In the genomic region with DNA sequence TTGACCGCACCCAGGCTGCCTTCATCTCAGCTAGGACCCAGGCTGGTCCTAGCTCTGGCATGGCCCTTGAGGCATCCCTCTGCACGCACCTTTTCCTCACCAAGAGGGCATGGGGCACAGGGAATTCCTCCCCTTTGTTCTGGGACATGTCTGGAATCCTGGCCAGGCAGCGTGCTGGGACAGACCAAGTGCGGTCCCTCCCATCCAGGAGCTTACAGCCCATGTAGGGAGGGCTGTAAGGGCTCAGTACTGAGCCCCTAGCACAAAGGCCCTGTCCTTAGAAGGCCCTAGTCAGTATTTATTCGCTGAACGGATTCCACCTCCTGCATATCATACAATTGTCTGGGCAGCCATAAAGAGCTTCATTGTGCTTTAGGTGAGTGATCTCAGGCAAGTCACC, we compare ENCODE assay signal across 1 cellular context.
A peak's percentile ranks its signal among the peaks of the same experiment; 100 is the strongest.
TF ChIP-seq lines count a peak whose summit lies in the region.

No MANE protein-coding gene starts in this region.

TF ChIP-seq in HepG2, 621 proteins besides CTCF, POLR2A, EP300 and RAD21 (continues in another document):
- TF ChIP-seq ZNF292 (CRISPR knock-in tag; IDR thresholded peaks at IDR 0.05; ENCODE audit: borderline replicate concordance, low read depth) = peak; percentile 51; the same call in 1 of the 2 replicates
- TF ChIP-seq, protein P1, sequence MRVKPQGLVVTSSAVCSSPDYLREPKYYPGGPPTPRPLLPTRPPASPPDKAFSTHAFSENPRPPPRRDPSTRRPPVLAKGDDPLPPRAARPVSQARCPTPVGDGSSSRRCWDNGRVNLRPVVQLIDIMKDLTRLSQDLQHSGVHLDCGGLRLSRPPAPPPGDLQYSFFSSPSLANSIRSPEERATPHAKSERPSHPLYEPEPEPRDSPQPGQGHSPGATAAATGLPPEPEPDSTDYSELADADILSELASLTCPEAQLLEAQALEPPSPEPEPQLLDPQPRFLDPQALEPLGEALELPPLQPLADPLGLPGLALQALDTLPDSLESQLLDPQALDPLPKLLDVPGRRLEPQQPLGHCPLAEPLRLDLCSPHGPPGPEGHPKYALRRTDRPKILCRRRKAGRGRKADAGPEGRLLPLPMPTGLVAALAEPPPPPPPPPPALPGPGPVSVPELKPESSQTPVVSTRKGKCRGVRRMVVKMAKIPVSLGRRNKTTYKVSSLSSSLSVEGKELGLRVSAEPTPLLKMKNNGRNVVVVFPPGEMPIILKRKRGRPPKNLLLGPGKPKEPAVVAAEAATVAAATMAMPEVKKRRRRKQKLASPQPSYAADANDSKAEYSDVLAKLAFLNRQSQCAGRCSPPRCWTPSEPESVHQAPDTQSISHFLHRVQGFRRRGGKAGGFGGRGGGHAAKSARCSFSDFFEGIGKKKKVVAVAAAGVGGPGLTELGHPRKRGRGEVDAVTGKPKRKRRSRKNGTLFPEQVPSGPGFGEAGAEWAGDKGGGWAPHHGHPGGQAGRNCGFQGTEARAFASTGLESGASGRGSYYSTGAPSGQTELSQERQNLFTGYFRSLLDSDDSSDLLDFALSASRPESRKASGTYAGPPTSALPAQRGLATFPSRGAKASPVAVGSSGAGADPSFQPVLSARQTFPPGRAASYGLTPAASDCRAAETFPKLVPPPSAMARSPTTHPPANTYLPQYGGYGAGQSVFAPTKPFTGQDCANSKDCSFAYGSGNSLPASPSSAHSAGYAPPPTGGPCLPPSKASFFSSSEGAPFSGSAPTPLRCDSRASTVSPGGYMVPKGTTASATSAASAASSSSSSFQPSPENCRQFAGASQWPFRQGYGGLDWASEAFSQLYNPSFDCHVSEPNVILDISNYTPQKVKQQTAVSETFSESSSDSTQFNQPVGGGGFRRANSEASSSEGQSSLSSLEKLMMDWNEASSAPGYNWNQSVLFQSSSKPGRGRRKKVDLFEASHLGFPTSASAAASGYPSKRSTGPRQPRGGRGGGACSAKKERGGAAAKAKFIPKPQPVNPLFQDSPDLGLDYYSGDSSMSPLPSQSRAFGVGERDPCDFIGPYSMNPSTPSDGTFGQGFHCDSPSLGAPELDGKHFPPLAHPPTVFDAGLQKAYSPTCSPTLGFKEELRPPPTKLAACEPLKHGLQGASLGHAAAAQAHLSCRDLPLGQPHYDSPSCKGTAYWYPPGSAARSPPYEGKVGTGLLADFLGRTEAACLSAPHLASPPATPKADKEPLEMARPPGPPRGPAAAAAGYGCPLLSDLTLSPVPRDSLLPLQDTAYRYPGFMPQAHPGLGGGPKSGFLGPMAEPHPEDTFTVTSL (CRISPR knock-in tag; IDR thresholded peaks at IDR 0.05; ENCODE audit: borderline replicate concordance) = no peak
- 0 out of 2 replicates have a peak, but pooled peaks have one; percentile 7 for TF ChIP-seq MIER2 (CRISPR knock-in tag; IDR thresholded peaks at IDR 0.05)
- no peak for TF ChIP-seq PRMT3 (CRISPR knock-in tag; IDR thresholded peaks at IDR 0.05; ENCODE audit: borderline replicate concordance, low read depth)
- TF ChIP-seq FOSL2 (CRISPR knock-in tag; IDR thresholded peaks at IDR 0.05) = no peak
- 0 out of 2 replicates have a peak, but pooled peaks have one; percentile 17 for TF ChIP-seq ZNF383 (CRISPR knock-in tag; IDR thresholded peaks at IDR 0.05; ENCODE audit: borderline replicate concordance)
- TF ChIP-seq, protein P2, sequence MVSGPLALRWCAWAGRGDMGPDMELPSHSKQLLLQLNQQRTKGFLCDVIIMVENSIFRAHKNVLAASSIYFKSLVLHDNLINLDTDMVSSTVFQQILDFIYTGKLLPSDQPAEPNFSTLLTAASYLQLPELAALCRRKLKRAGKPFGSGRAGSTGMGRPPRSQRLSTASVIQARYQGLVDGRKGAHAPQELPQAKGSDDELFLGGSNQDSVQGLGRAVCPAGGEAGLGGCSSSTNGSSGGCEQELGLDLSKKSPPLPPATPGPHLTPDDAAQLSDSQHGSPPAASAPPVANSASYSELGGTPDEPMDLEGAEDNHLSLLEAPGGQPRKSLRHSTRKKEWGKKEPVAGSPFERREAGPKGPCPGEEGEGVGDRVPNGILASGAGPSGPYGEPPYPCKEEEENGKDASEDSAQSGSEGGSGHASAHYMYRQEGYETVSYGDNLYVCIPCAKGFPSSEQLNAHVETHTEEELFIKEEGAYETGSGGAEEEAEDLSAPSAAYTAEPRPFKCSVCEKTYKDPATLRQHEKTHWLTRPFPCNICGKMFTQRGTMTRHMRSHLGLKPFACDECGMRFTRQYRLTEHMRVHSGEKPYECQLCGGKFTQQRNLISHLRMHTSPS (CRISPR knock-in tag; IDR thresholded peaks at IDR 0.05; ENCODE audit: low read depth) = 0 out of 2 replicates have a peak, but pooled peaks have one; percentile 56
- TF ChIP-seq, protein P3, sequence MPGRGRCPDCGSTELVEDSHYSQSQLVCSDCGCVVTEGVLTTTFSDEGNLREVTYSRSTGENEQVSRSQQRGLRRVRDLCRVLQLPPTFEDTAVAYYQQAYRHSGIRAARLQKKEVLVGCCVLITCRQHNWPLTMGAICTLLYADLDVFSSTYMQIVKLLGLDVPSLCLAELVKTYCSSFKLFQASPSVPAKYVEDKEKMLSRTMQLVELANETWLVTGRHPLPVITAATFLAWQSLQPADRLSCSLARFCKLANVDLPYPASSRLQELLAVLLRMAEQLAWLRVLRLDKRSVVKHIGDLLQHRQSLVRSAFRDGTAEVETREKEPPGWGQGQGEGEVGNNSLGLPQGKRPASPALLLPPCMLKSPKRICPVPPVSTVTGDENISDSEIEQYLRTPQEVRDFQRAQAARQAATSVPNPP (CRISPR knock-in tag; IDR thresholded peaks at IDR 0.05) = no peak
- 0 out of 2 replicates have a peak, but pooled peaks have one; percentile 12 for TF ChIP-seq MYC (CRISPR knock-in tag; IDR thresholded peaks at IDR 0.05; ENCODE audit: borderline replicate concordance)
- TF ChIP-seq ASH2L (IDR thresholded peaks at IDR 0.05; ENCODE audit: insufficient read length, low read depth, low read length) = no peak
- TF ChIP-seq STAT5B (CRISPR knock-in tag; IDR thresholded peaks at IDR 0.05) = no peak
- TF ChIP-seq ZNF678 (CRISPR knock-in tag; IDR thresholded peaks at IDR 0.05) = 0 out of 2 replicates have a peak, but pooled peaks have one; percentile 19
- no peak for TF ChIP-seq RARG (CRISPR knock-in tag; IDR thresholded peaks at IDR 0.05; ENCODE audit: low read depth)
- TF ChIP-seq, protein P4, sequence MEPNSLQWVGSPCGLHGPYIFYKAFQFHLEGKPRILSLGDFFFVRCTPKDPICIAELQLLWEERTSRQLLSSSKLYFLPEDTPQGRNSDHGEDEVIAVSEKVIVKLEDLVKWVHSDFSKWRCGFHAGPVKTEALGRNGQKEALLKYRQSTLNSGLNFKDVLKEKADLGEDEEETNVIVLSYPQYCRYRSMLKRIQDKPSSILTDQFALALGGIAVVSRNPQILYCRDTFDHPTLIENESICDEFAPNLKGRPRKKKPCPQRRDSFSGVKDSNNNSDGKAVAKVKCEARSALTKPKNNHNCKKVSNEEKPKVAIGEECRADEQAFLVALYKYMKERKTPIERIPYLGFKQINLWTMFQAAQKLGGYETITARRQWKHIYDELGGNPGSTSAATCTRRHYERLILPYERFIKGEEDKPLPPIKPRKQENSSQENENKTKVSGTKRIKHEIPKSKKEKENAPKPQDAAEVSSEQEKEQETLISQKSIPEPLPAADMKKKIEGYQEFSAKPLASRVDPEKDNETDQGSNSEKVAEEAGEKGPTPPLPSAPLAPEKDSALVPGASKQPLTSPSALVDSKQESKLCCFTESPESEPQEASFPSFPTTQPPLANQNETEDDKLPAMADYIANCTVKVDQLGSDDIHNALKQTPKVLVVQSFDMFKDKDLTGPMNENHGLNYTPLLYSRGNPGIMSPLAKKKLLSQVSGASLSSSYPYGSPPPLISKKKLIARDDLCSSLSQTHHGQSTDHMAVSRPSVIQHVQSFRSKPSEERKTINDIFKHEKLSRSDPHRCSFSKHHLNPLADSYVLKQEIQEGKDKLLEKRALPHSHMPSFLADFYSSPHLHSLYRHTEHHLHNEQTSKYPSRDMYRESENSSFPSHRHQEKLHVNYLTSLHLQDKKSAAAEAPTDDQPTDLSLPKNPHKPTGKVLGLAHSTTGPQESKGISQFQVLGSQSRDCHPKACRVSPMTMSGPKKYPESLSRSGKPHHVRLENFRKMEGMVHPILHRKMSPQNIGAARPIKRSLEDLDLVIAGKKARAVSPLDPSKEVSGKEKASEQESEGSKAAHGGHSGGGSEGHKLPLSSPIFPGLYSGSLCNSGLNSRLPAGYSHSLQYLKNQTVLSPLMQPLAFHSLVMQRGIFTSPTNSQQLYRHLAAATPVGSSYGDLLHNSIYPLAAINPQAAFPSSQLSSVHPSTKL (CRISPR knock-in tag; IDR thresholded peaks at IDR 0.05) = 0 out of 2 replicates have a peak, but pooled peaks have one; percentile 15
- 0 out of 2 replicates have a peak, but pooled peaks have one; percentile 18 for TF ChIP-seq ZNF232 (CRISPR knock-in tag; IDR thresholded peaks at IDR 0.05; ENCODE audit: borderline replicate concordance)
- TF ChIP-seq ZNF564 (CRISPR knock-in tag; IDR thresholded peaks at IDR 0.05) = 0 out of 2 replicates have a peak, but pooled peaks have one; percentile 15
- peak; percentile 31 for TF ChIP-seq ZEB1 (IDR thresholded peaks at IDR 0.05; ENCODE audit: insufficient replicate concordance, low read depth)
- TF ChIP-seq TBP (CRISPR knock-in tag; IDR thresholded peaks at IDR 0.05) = no peak
- 0 out of 2 replicates have a peak, but pooled peaks have one; percentile 65 for TF ChIP-seq ZNF280D (CRISPR knock-in tag; IDR thresholded peaks at IDR 0.05)
- TF ChIP-seq PRPF4 (IDR thresholded peaks at IDR 0.05; ENCODE audit: low read depth, low read length, poor library complexity, severe bottlenecking) = no peak
- TF ChIP-seq HNF4A (CRISPR knock-in tag; IDR thresholded peaks at IDR 0.05) = peak; percentile 20; the same call in 1 of the 2 replicates
- TF ChIP-seq NFIC (IDR thresholded peaks at IDR 0.05; ENCODE audit: low read length) = no peak
- peak; percentile 79 for TF ChIP-seq RXRA (CRISPR knock-in tag; IDR thresholded peaks at IDR 0.05)
- TF ChIP-seq ZNF121 (CRISPR knock-in tag; IDR thresholded peaks at IDR 0.05) = peak; percentile 62; the same call in 1 of the 2 replicates
- TF ChIP-seq TCF7 (IDR thresholded peaks at IDR 0.05; ENCODE audit: low read depth) = no peak
- TF ChIP-seq ZNF414 (CRISPR knock-in tag; IDR thresholded peaks at IDR 0.05) = no peak
- peak; percentile 77 for TF ChIP-seq ZNF687 (CRISPR knock-in tag; IDR thresholded peaks at IDR 0.05)
- TF ChIP-seq ATF7 (IDR thresholded peaks at IDR 0.05) = no peak
- 0 out of 2 replicates have a peak, but pooled peaks have one; percentile 9 for TF ChIP-seq ATF7 (CRISPR knock-in tag; IDR thresholded peaks at IDR 0.05)
- TF ChIP-seq KMT2A (CRISPR knock-in tag; IDR thresholded peaks at IDR 0.05) = 0 out of 2 replicates have a peak, but pooled peaks have one; percentile 30
- no peak for TF ChIP-seq MTF1 (CRISPR knock-in tag; IDR thresholded peaks at IDR 0.05)
